11 cellular contexts compared by ENCODE assay signal in genomic region chr9:97557606-97558095, GRCh38. TPM values are rescaled to one million over a fixed set of nuclear protein-coding genes. Genes with fewer than 3 reads are reported as not detected.
DNase-seq lines count a peak whose midpoint lies in the region; ATAC-seq and TF ChIP-seq lines count a peak whose summit lies in the region.
"Had no signal": no experiment of that assay in that cellular context is flagged by ENCODE, and none has a peak within 500 bp of the region (broad histone marks: within the 10 kb centered on the region; RNA-seq: fewer than 3 reads in every experiment).

No MANE protein-coding gene starts in this region.

- H3K27me3 ChIP-seq in aorta (ENCODE audit: control insufficient read depth in 1 of 2, insufficient read depth in 2 of 2, low read length in 1 of 2) = no peaks in the 10 kb centered on the region

- DNase-seq in activated effector memory CD4-positive, alpha-beta T cell treated with anti-CD3 and anti-CD28 coated beads, Interleukin-2, amount 50 U/mL, for 16 hours = peak; percentile 6
- DNase-seq in activated effector memory CD4-positive, alpha-beta T cell treated with Interleukin-2 at 50 U/mL for 16 hours = no peak
- DNase-seq in choroid plexus epithelial cell (ENCODE audit: low read depth) (peak; percentile 24), middle frontal gyrus (ENCODE audit: extremely low spot score, low spot score) (peak; percentile 78), aorta (peak; percentile 86), NCI-H226 (no peak)
- DNase-seq: activated CD4-positive, CD25-positive, alpha-beta regulatory T cell; immature natural killer cell; stimulated activated CD4-positive, alpha-beta T cell treated with anti-CD3 and anti-CD28 coated beads, Interleukin-2, amount 100 ng/mL, for 24 hours had no signal

- no peaks in the 10 kb centered on the region for H3K9me3 ChIP-seq in aorta (ENCODE audit: control insufficient read depth, low read length)

- H3K4me3 ChIP-seq in choroid plexus epithelial cell (ENCODE audit: low read depth, low read length) (no peak overlapping the region), aorta (ENCODE audit: low read length in 2 of 2) (no peak overlapping the region)

- peak overlapping the region; percentile 71 to 81 for H3K27ac ChIP-seq in aorta (ENCODE audit: low read depth in 1 of 2, low read length in 2 of 2)

- WGBS in aorta, 2 donors = 1 to 2% methylated on average over 7 of the region's 7 CpGs

- H3K4me1 ChIP-seq in aorta (ENCODE audit: control insufficient read depth in 1 of 2, insufficient read depth in 2 of 2, low read length in 2 of 2) = peaks cover 0 to 5% of the 10 kb centered on the region in 2 donors

- intact Hi-C loops in aorta (cut with DNase I) = loop anchor here in 1 of 2 donors (2.0 to 5.0 kb wide), 2 partner anchors 40 to 57 kb away; partner anchors contain the start of gene TMOD1

- no peak for TF ChIP-seq CTCF in choroid plexus epithelial cell (conservative IDR thresholded peaks at IDR 0.05; ENCODE audit: low read depth, low read length)

- ATAC-seq in aorta (ENCODE audit: low FRiP score) (peak; percentile 86), GM19463 (IDR thresholded peaks at IDR 0.05; ENCODE audit: unreplicated experiment) (no peak), GM18909 (IDR thresholded peaks at IDR 0.05; ENCODE audit: poor library complexity, unreplicated experiment) (no peak)

- peaks cover 0 to 2% of the 10 kb centered on the region in 2 donors for H3K36me3 ChIP-seq in aorta (ENCODE audit: control insufficient read depth in 1 of 2, insufficient read depth in 2 of 2, low read length in 1 of 2)

RNA-seq across cellular contexts. Expression of gene TMOD1, which starts 56.2 kb away (rescaled TPM):
- 10 to 100 TPM; 24.5 to 56.6 TPM for total RNA-seq in aorta
- polyA plus RNA-seq in aorta = 100 to 1,000 TPM in 1 of 2 donors, 10 to 100 TPM in 1; 26.2 to 102 TPM

Comparison
In these comparisons a context has a peak if more than half of its experiments do, and no peak if none do; other contexts are left out.
1. DNase-seq: peak in activated effector memory CD4-positive, alpha-beta T cell treated with anti-CD3 and anti-CD28 coated beads, Interleukin-2, amount 50 U/mL, for 16 hours (single experiment), choroid plexus epithelial cell (single experiment), middle frontal gyrus (single experiment) and aorta (2 of 2); none in activated effector memory CD4-positive, alpha-beta T cell treated with Interleukin-2 at 50 U/mL for 16 hours (single experiment) and NCI-H226 (single experiment).